Comparison of ENCODE assay signal across 1 cellular context in the genomic region with DNA sequence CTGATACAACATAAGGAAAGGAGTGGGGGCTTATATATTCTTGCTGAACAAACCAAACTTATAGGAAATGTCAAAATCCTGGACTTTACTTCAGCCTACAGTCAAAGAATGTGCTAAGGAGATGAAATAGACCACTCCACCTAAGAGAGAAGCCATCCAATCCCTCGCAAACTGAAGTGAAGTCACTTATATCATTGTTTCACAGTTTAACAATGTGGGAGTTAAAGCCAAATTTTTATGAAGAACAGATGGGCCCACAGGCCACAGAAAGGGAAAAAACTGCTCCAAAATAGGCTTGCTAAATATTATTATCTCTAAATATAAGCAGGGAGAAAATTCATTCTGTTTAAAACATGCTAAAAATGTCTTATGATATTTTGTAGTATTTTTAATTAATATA.
TF ChIP-seq lines count a peak whose summit lies in the region.

No MANE protein-coding gene starts in this region.

TF ChIP-seq in SK-N-SH treated with all-trans-retinoic acid at 6 μM for 48 hours, 23 proteins besides CTCF, POLR2A, EP300 and RAD21 (continued from another document):
- TF ChIP-seq, protein P1, sequence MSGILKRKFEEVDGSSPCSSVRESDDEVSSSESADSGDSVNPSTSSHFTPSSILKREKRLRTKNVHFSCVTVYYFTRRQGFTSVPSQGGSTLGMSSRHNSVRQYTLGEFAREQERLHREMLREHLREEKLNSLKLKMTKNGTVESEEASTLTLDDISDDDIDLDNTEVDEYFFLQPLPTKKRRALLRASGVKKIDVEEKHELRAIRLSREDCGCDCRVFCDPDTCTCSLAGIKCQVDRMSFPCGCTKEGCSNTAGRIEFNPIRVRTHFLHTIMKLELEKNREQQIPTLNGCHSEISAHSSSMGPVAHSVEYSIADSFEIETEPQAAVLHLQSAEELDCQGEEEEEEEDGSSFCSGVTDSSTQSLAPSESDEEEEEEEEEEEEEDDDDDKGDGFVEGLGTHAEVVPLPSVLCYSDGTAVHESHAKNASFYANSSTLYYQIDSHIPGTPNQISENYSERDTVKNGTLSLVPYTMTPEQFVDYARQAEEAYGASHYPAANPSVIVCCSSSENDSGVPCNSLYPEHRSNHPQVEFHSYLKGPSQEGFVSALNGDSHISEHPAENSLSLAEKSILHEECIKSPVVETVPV (CRISPR knock-in tag; IDR thresholded peaks at IDR 0.05): no peak
- TF ChIP-seq ZNF70 (CRISPR knock-in tag; IDR thresholded peaks at IDR 0.05): no peak
- TF ChIP-seq ESRRG (CRISPR knock-in tag; IDR thresholded peaks at IDR 0.05): no peak
- no peak for TF ChIP-seq ZC3H10 (CRISPR knock-in tag; IDR thresholded peaks at IDR 0.05)
- TF ChIP-seq SNAI2 (CRISPR knock-in tag; IDR thresholded peaks at IDR 0.05): no peak
- no peak for TF ChIP-seq ZNF8 (CRISPR knock-in tag; IDR thresholded peaks at IDR 0.05)
- no peak for TF ChIP-seq ZNF565 (CRISPR knock-in tag; conservative IDR thresholded peaks at IDR 0.05; ENCODE audit: low read depth)
- TF ChIP-seq PPARA (CRISPR knock-in tag; IDR thresholded peaks at IDR 0.05; ENCODE audit: borderline replicate concordance): no peak
